Comparison of ENCODE assay signal across 15 cellular contexts in genomic region chr7:130843703-130844102, GRCh38.
A peak's percentile ranks its signal among the peaks of the same experiment; 100 is the strongest.
DNase-seq lines count a peak whose midpoint lies in the region; ATAC-seq and TF ChIP-seq lines count a peak whose summit lies in the region.
"Had no signal": no experiment of that assay in that cellular context is flagged by ENCODE, and none has a peak within 500 bp of the region (broad histone marks: within the 10 kb centered on the region; RNA-seq: fewer than 3 reads in every experiment).

No MANE protein-coding gene starts in this region.

- ATAC-seq in RWPE2 (ENCODE audit: low read depth), result no peak
- ATAC-seq in foreskin keratinocyte, result no peak
- no peak for ATAC-seq in GM18502 (IDR thresholded peaks at IDR 0.05; ENCODE audit: poor library complexity, unreplicated experiment)
- ATAC-seq: HepG2 had no signal

- H3K36me3 Mint-ChIP-seq in activated naive CD8-positive, alpha-beta T cell, result no peaks in the 10 kb centered on the region
- peaks cover 3% of the 10 kb centered on the region for H3K36me3 Mint-ChIP-seq in activated naive CD8-positive, alpha-beta T cell treated with anti-CD3 and anti-CD28 coated beads for 36 hours

- H3K27me3 ChIP-seq in RWPE2 (ENCODE audit: insufficient read depth, poor library complexity, severe bottlenecking) (no peaks in the 10 kb centered on the region), foreskin keratinocyte (no peaks in the 10 kb centered on the region)
- H3K27me3 ChIP-seq: BLaER1 treated with 17β-estradiol and CSF1 and Interleukin-3, amounts not matched to agents 10 nM and 100 nM had no signal

- peak overlapping the region; percentile 34 for H3K27ac Mint-ChIP-seq in activated naive CD8-positive, alpha-beta T cell
- no peak overlapping the region for H3K27ac Mint-ChIP-seq in activated naive CD8-positive, alpha-beta T cell treated with anti-CD3 and anti-CD28 coated beads for 36 hours

- no peaks in the 10 kb centered on the region for H3K36me3 ChIP-seq in RWPE2 (ENCODE audit: low read depth)
- H3K36me3 ChIP-seq: BLaER1 treated with 17β-estradiol and CSF1 and Interleukin-3, amounts not matched to agents 10 nM and 100 nM; HAP-1 had no signal

- POLR2A ChIA-PET in GM10248 (lab: Yijun Ruan, JAX), result no interaction called here

- H3K27ac ChIP-seq in RWPE2 (ENCODE audit: poor library complexity, severe bottlenecking) (peak overlapping the region; percentile 99), foreskin keratinocyte (peak overlapping the region; percentile 89)
- H3K27ac ChIP-seq: BLaER1 treated with 17β-estradiol and CSF1 and Interleukin-3, amounts not matched to agents 10 nM and 100 nM had no signal

- DNase-seq in activated naive CD8-positive, alpha-beta T cell treated with anti-CD3 and anti-CD28 coated beads for 36 hours, result no peak
- DNase-seq in RWPE2 (ENCODE audit: low spot score) (no peak), foreskin keratinocyte (no peak), NCI-H345 (lab: John Stamatoyannopoulos, UW) (no peak), GM10248 (ENCODE audit: extremely low spot score) (no peak)
- DNase-seq: 8988T; CD4-positive, CD25-positive, alpha-beta regulatory T cell; DMS53; GF-D8; GM23248 had no signal

- peaks cover 33% of the 10 kb centered on the region for H3K4me1 ChIP-seq in RWPE2 (ENCODE audit: insufficient read depth, poor library complexity, severe bottlenecking)
- peaks cover 40% of the 10 kb centered on the region for H3K4me1 ChIP-seq in foreskin keratinocyte
- H3K4me1 ChIP-seq: HAP-1 had no signal

- H3K4me1 Mint-ChIP-seq in activated naive CD8-positive, alpha-beta T cell (ENCODE audit: low read depth), result peaks cover 28% of the 10 kb centered on the region
- H3K4me1 Mint-ChIP-seq in activated naive CD8-positive, alpha-beta T cell treated with anti-CD3 and anti-CD28 coated beads for 36 hours, result peaks cover 32% of the 10 kb centered on the region

- H3K9me3 ChIP-seq in RWPE2 (ENCODE audit: severe bottlenecking), result no peaks in the 10 kb centered on the region
- H3K9me3 ChIP-seq: BLaER1 treated with 17β-estradiol and CSF1 and Interleukin-3, amounts not matched to agents 10 nM and 100 nM; HAP-1 had no signal

- no peaks in the 10 kb centered on the region for H3K9me3 Mint-ChIP-seq in activated naive CD8-positive, alpha-beta T cell (ENCODE audit: low read depth)
- H3K9me3 Mint-ChIP-seq in activated naive CD8-positive, alpha-beta T cell treated with anti-CD3 and anti-CD28 coated beads for 36 hours, result peaks cover 2% of the 10 kb centered on the region

- TF ChIP-seq CTCF in RWPE2 (IDR thresholded peaks at IDR 0.05; ENCODE audit: poor library complexity, severe bottlenecking), result no peak
- TF ChIP-seq CTCF in foreskin keratinocyte (conservative IDR thresholded peaks at IDR 0.05), result no peak
- no peak for TF ChIP-seq CTCF in GM10248 (IDR thresholded peaks at IDR 0.05; ENCODE audit: control extremely low read depth, extremely low read depth, low read depth, missing control alignments)

- CTCF ChIA-PET in GM10248 (lab: Yijun Ruan, JAX), result interaction anchor here (1.0 kb wide), 1 partner anchor 11 kb away, joined by 3 read pairs; no protein-coding TSS in a partner anchor

- no peak overlapping the region for H3K4me3 Mint-ChIP-seq in activated naive CD8-positive, alpha-beta T cell
- no peak overlapping the region for H3K4me3 Mint-ChIP-seq in activated naive CD8-positive, alpha-beta T cell treated with anti-CD3 and anti-CD28 coated beads for 36 hours
- H3K4me3 Mint-ChIP-seq: CD4-positive, CD25-positive, alpha-beta regulatory T cell had no signal

- no peak overlapping the region for H3K4me3 ChIP-seq in RWPE2 (ENCODE audit: severe bottlenecking)
- H3K4me3 ChIP-seq: BLaER1 treated with 17β-estradiol and CSF1 and Interleukin-3, amounts not matched to agents 10 nM and 100 nM; GM23248; HAP-1 had no signal

- no peaks in the 10 kb centered on the region for H3K27me3 Mint-ChIP-seq in activated naive CD8-positive, alpha-beta T cell
- H3K27me3 Mint-ChIP-seq in activated naive CD8-positive, alpha-beta T cell treated with anti-CD3 and anti-CD28 coated beads for 36 hours, result peaks cover under 1% of the 10 kb centered on the region
